ENCODE assay signal across 19 cellular contexts in genomic region chr6:67956352-67956751, GRCh38.
DNase-seq lines count a peak whose midpoint lies in the region; ATAC-seq, FAIRE-seq and TF ChIP-seq lines count a peak whose summit lies in the region.
"Had no signal": no experiment of that assay in that cellular context is flagged by ENCODE, and none has a peak within 500 bp of the region (broad histone marks: within the 10 kb centered on the region; RNA-seq: fewer than 3 reads in every experiment).

No MANE protein-coding gene starts in this region.

- ATAC-seq in K562 (no peak), aorta (ENCODE audit: low FRiP score) (no peak), GM21723 (IDR thresholded peaks at IDR 0.05; ENCODE audit: unreplicated experiment) (no peak)
- ATAC-seq: HCT116 had no signal

- H3K27ac ChIP-seq in K562 (ENCODE audit: extremely low read depth, low read depth, low read length): no peak overlapping the region
- no peak overlapping the region for H3K27ac ChIP-seq in aorta (ENCODE audit: low read depth in 1 of 2, low read length in 2 of 2)
- no peak overlapping the region for H3K27ac ChIP-seq in suprapubic skin
- H3K27ac ChIP-seq: BLaER1 had no signal

- POLR2A ChIA-PET in K562 (lab: Yijun Ruan, JAX): no interaction called here

- no TSS peak for BruUV-seq in K562 (replicated peaks; lab: Mats Ljungman, UMichigan)

- H3K79me2 ChIP-seq in K562 (ENCODE audit: control insufficient read depth, insufficient read depth, low read length): no peaks in the 10 kb centered on the region

- TF ChIP-seq EP300 in K562 (IDR thresholded peaks at IDR 0.05; ENCODE audit: low read length) (no peak), suprapubic skin (IDR thresholded peaks at IDR 0.05) (no peak)

- no peak overlapping the region for H3K4me2 ChIP-seq in K562 (ENCODE audit: insufficient read depth, low read length)
- H3K4me2 ChIP-seq: BLaER1 had no signal

- H3K36me3 ChIP-seq in K562 (ENCODE audit: control insufficient read depth, insufficient read depth, low read length): no peaks in the 10 kb centered on the region
- H3K36me3 ChIP-seq in aorta (ENCODE audit: control insufficient read depth in 1 of 2, insufficient read depth in 2 of 2, low read length in 1 of 2): no peaks in the 10 kb centered on the region
- H3K36me3 ChIP-seq in suprapubic skin: no peaks in the 10 kb centered on the region
- H3K36me3 ChIP-seq: BLaER1 had no signal

- TF ChIP-seq RAD21 in K562 (CRISPR knock-in tag; conservative IDR thresholded peaks at IDR 0.05 in 1 of 2, IDR thresholded peaks at IDR 0.05 in 1 of 2): no peak

- H3K9ac ChIP-seq in K562 (ENCODE audit: insufficient read depth in 1 of 2, low read depth in 2 of 2, low read length in 2 of 2): no peak overlapping the region
- H3K9ac ChIP-seq: BLaER1 had no signal

- CTCF ChIA-PET in K562 (lab: Yijun Ruan, JAX; ENCODE audit: low intra/inter-chr PET ratio): no interaction called here

- TF ChIP-seq POLR2A in K562 (conservative IDR thresholded peaks at IDR 0.05) (no peak), suprapubic skin (IDR thresholded peaks at IDR 0.05) (no peak)

- no peaks in the 10 kb centered on the region for H3K9me1 ChIP-seq in K562 (ENCODE audit: control insufficient read depth, insufficient read depth, low read length)

- H3K27me3 ChIP-seq in K562 (ENCODE audit: control insufficient read depth in 2 of 2, insufficient read depth in 2 of 2, low read length in 2 of 2) (no peaks in the 10 kb centered on the region), aorta (ENCODE audit: control insufficient read depth in 1 of 2, insufficient read depth in 2 of 2, low read length in 1 of 2) (no peaks in the 10 kb centered on the region), suprapubic skin (no peaks in the 10 kb centered on the region)
- H3K27me3 ChIP-seq: BLaER1 had no signal

- H3K4me3 ChIP-seq in K562 (no peak overlapping the region), aorta (ENCODE audit: low read length in 2 of 2) (no peak overlapping the region), suprapubic skin (no peak overlapping the region)
- H3K4me3 ChIP-seq: BLaER1 had no signal

- H4K20me1 ChIP-seq in K562 (replicated peaks; ENCODE audit: control insufficient read depth, insufficient read depth, low read length): no peaks in the 10 kb centered on the region
- H4K20me1 ChIP-seq: BLaER1 had no signal

- in situ Hi-C loops in K562 (cut with MboI): no loop called here

- FAIRE-seq in K562 (lab: Jason Lieb, UNC): no peak
- FAIRE-seq: G401.6, GM12892, GM18507, HTR-8/SVneo had no signal

- TF ChIP-seq CTCF in K562 (IDR thresholded peaks at IDR 0.05 in 2 of 3, conservative IDR thresholded peaks at IDR 0.05 in 1 of 3; ENCODE audit: insufficient read depth in 2 of 3, low read depth in 1 of 3, low read length in 3 of 3): no peak
- no peak for TF ChIP-seq CTCF in suprapubic skin (IDR thresholded peaks at IDR 0.05)

- intact Hi-C loops in K562 (cut with micrococcal nuclease): no loop called here
- intact Hi-C loops in aorta (cut with DNase I): no loop called here

- no peaks in the 10 kb centered on the region; a peak in 1 of 5 replicates for H3K4me1 ChIP-seq in K562 (replicated peaks in 1 of 2; ENCODE audit: control insufficient read depth in 2 of 2, insufficient read depth in 2 of 2, low read length in 2 of 2)
- H3K4me1 ChIP-seq in aorta (ENCODE audit: control insufficient read depth in 1 of 2, insufficient read depth in 2 of 2, low read length in 2 of 2): no peaks in the 10 kb centered on the region
- no peaks in the 10 kb centered on the region for H3K4me1 ChIP-seq in suprapubic skin
- H3K4me1 ChIP-seq: BLaER1 had no signal

- H3K9me3 ChIP-seq in K562 (replicated peaks; ENCODE audit: control insufficient read depth, insufficient read depth, low read depth, low read length): peaks cover 11% of the 10 kb centered on the region
- H3K9me3 ChIP-seq in aorta (ENCODE audit: control insufficient read depth, low read length): no peaks in the 10 kb centered on the region
- no peaks in the 10 kb centered on the region for H3K9me3 ChIP-seq in suprapubic skin

- no peak overlapping the region for H2AFZ ChIP-seq in K562 (ENCODE audit: low read depth, low read length)

- DNase-seq in NCI-H748 (lab: John Stamatoyannopoulos, UW; ENCODE audit: unreplicated experiment) (peak; percentile 17), NCI-H748 treated with DMSO at 0.1 percent for 48 hours (lab: John Stamatoyannopoulos, UW) (no peak), OCI-M1 (lab: John Stamatoyannopoulos, UW) (peak; percentile 52), K562 (ENCODE audit: extremely low read depth in 1 of 4, low spot score in 3 of 4) (peak in 1 of 4 experiments; percentile 18), aorta (no peak), suprapubic skin (ENCODE audit: low spot score in 2 of 2) (no peak)
- DNase-seq: 8988T; CD4-positive, alpha-beta memory T cell; DMS153; GOT3; H7; IMR-90 had no signal

TF ChIP-seq in K562, 482 proteins besides CTCF, POLR2A, EP300 and RAD21 (continues in another document):
- TF ChIP-seq PHF21A (IDR thresholded peaks at IDR 0.05; ENCODE audit: borderline replicate concordance, low read depth): no peak
- no peak for TF ChIP-seq ZNF76 (CRISPR knock-in tag; IDR thresholded peaks at IDR 0.05; ENCODE audit: borderline replicate concordance)
- TF ChIP-seq TSC22D4 (tag; IDR thresholded peaks at IDR 0.05): no peak
- peak; percentile 81 for TF ChIP-seq ZFP36 (IDR thresholded peaks at IDR 0.05; ENCODE audit: low read depth, low read length, partially characterized antibody)
- TF ChIP-seq RBM39 (optimal IDR thresholded peaks at IDR 0.05; ENCODE audit: low read depth, low read length): no peak
- no peak for TF ChIP-seq ZNF778 (CRISPR knock-in tag; IDR thresholded peaks at IDR 0.05)
- no peak for TF ChIP-seq CTCFL (IDR thresholded peaks at IDR 0.05; ENCODE audit: borderline replicate concordance, insufficient read depth, low read depth, low read length, poor library complexity, severe bottlenecking)
- no peak for TF ChIP-seq ZNF165 (CRISPR knock-in tag; IDR thresholded peaks at IDR 0.05; ENCODE audit: borderline replicate concordance)
- TF ChIP-seq ZBTB12 (CRISPR knock-in tag; IDR thresholded peaks at IDR 0.05): no peak
- TF ChIP-seq MLLT1 (IDR thresholded peaks at IDR 0.05): no peak
- TF ChIP-seq ZBED1 (IDR thresholded peaks at IDR 0.05): no peak
- no peak for TF ChIP-seq ZNF586 (CRISPR knock-in tag; conservative IDR thresholded peaks at IDR 0.05)
- no peak for TF ChIP-seq NRF1 (conservative IDR thresholded peaks at IDR 0.05 in 1 of 2, IDR thresholded peaks at IDR 0.05 in 1 of 2)
- TF ChIP-seq SRSF3 (IDR thresholded peaks at IDR 0.05; ENCODE audit: insufficient read depth, low read length): no peak
- no peak for TF ChIP-seq NR2C2 (CRISPR knock-in tag; IDR thresholded peaks at IDR 0.05)
- no peak for TF ChIP-seq NR2C2 (tag; IDR thresholded peaks at IDR 0.05)

Comparison
In these comparisons a context has a peak if more than half of its experiments do, and no peak if none do; other contexts are left out.
1. DNase-seq: peak in NCI-H748 (single experiment) and OCI-M1 (single experiment); none in NCI-H748 treated with DMSO at 0.1 percent for 48 hours (single experiment), aorta (0 of 2) and suprapubic skin (0 of 2).